1 cellular context compared by ENCODE assay signal in genomic region chr3:126749931-126750759, GRCh38.
TF ChIP-seq lines count a peak whose summit lies in the region.

No MANE protein-coding gene starts in this region.

TF ChIP-seq in GM23338, 12 proteins besides CTCF, POLR2A, EP300 and RAD21 (continued from another document):
- TF ChIP-seq REST (IDR thresholded peaks at IDR 0.05; ENCODE audit: unreplicated experiment), result no peak
- no peak for TF ChIP-seq CREB1 (CRISPR knock-in tag; IDR thresholded peaks at IDR 0.05; ENCODE audit: low read depth)
- TF ChIP-seq POLR2AphosphoS5 (IDR thresholded peaks at IDR 0.05; ENCODE audit: low read depth), result no peak
- TF ChIP-seq EZH2 (IDR thresholded peaks at IDR 0.05; ENCODE audit: low read depth, unreplicated experiment), result no peak
- no peak for TF ChIP-seq JUNB (IDR thresholded peaks at IDR 0.05; ENCODE audit: unreplicated experiment)
- no peak for TF ChIP-seq ETS1 (IDR thresholded peaks at IDR 0.05)
- no peak for TF ChIP-seq EZH2phosphoT487 (IDR thresholded peaks at IDR 0.05; ENCODE audit: unreplicated experiment)
- TF ChIP-seq ZNF114 (CRISPR knock-in tag; IDR thresholded peaks at IDR 0.05), result no peak
- TF ChIP-seq NANOG (IDR thresholded peaks at IDR 0.05; ENCODE audit: borderline replicate concordance), result no peak
- no peak for TF ChIP-seq ZNF331 (CRISPR knock-in tag; IDR thresholded peaks at IDR 0.05; ENCODE audit: low read depth)
